10 cellular contexts compared by ENCODE assay signal in genomic region chr2:2229898-2230817, GRCh38.
DNase-seq lines count a peak whose midpoint lies in the region; ATAC-seq and TF ChIP-seq lines count a peak whose summit lies in the region.
"Had no signal": no experiment of that assay in that cellular context is flagged by ENCODE, and none has a peak within 500 bp of the region (broad histone marks: within the 10 kb centered on the region; RNA-seq: fewer than 3 reads in every experiment).

No MANE protein-coding gene starts in this region.

- no peak overlapping the region for H4K12ac ChIP-seq in trophoblast cell (ENCODE audit: low read depth, low read length)

- intact Hi-C loops in colonic mucosa (cut with DNase I) = no loop called here

- no peak for ATAC-seq in GM21825 (IDR thresholded peaks at IDR 0.05; ENCODE audit: unreplicated experiment)
- no peak for ATAC-seq in GM19324 (IDR thresholded peaks at IDR 0.05; ENCODE audit: low FRiP score, unreplicated experiment)

- H3K4me2 ChIP-seq in trophoblast cell (ENCODE audit: low read length) = no peak overlapping the region

- H2BK12ac ChIP-seq in trophoblast cell (ENCODE audit: low read length) = no peak overlapping the region

- H3K4ac ChIP-seq in trophoblast cell (ENCODE audit: low read depth, low read length) = no peak overlapping the region

- H2AFZ ChIP-seq in trophoblast cell (ENCODE audit: insufficient read depth, low read length, poor library complexity) = no peak overlapping the region

- no peak overlapping the region for H2BK5ac ChIP-seq in trophoblast cell (ENCODE audit: low read depth, low read length, poor library complexity)

- H3K9ac ChIP-seq in trophoblast cell (ENCODE audit: low read length) (no peak overlapping the region), colonic mucosa (ENCODE audit: low read depth in 2 of 2, low read length in 2 of 2) (no peak overlapping the region)

- no peaks in the 10 kb centered on the region for H3K36me3 ChIP-seq in trophoblast cell (ENCODE audit: control insufficient read depth in 1 of 2, insufficient read depth in 2 of 2, low read length in 2 of 2)
- H3K36me3 ChIP-seq in colonic mucosa = no peaks in the 10 kb centered on the region
- H3K36me3 ChIP-seq: MG63 had no signal

- no peak overlapping the region for H3K18ac ChIP-seq in trophoblast cell (ENCODE audit: low read length)

- no peaks in the 10 kb centered on the region for H3K4me1 ChIP-seq in trophoblast cell (ENCODE audit: control insufficient read depth in 1 of 2, insufficient read depth in 2 of 2, low read length in 2 of 2)
- H3K4me1 ChIP-seq in colonic mucosa = no peaks in the 10 kb centered on the region

- H2AK5ac ChIP-seq in trophoblast cell (ENCODE audit: low read length) = no peak overlapping the region

- H4K91ac ChIP-seq in trophoblast cell (ENCODE audit: low read depth, low read length) = no peak overlapping the region

- H4K8ac ChIP-seq in trophoblast cell (ENCODE audit: low read depth, low read length) = no peak overlapping the region

- DNase-seq in HT1080 (ENCODE audit: low read depth) (peak; percentile 5), NCI-H524 (lab: John Stamatoyannopoulos, UW) (peak; percentile 48 to 85), dermis blood vessel endothelial cell (peak; percentile 4), pons (ENCODE audit: low spot score) (peak; percentile 45), trophoblast cell (no peak), colonic mucosa (no peak)
- DNase-seq: activated T-cell treated with anti-CD3 and anti-CD28 coated beads, Interleukin-2, amount 50 U/mL, for 24 hours; MG63 had no signal

- H3K23ac ChIP-seq in trophoblast cell (ENCODE audit: low read length) = no peak overlapping the region

- no peak overlapping the region for H3K27ac ChIP-seq in trophoblast cell (ENCODE audit: low read depth, low read length)
- no peak overlapping the region for H3K27ac ChIP-seq in colonic mucosa

- H3K27me3 ChIP-seq in trophoblast cell (ENCODE audit: insufficient read depth, low read length) (no peaks in the 10 kb centered on the region), colonic mucosa (no peaks in the 10 kb centered on the region)
- H3K27me3 ChIP-seq: MG63 had no signal

- WGBS in trophoblast cell (ENCODE audit: extremely low coverage, insufficient coverage, insufficient read length) = no CpG with 5 or more reads among the region's 18 CpGs

- H2BK120ac ChIP-seq in trophoblast cell (ENCODE audit: insufficient read depth, low read length, poor library complexity) = no peak overlapping the region

- H3K14ac ChIP-seq in trophoblast cell (ENCODE audit: low read length) = no peak overlapping the region

- no peaks in the 10 kb centered on the region for H3K79me2 ChIP-seq in trophoblast cell (ENCODE audit: control insufficient read depth, insufficient read depth, low read length, poor library complexity)

- H3K79me1 ChIP-seq in trophoblast cell (ENCODE audit: low read length) = no peaks in the 10 kb centered on the region

- H3K9me3 ChIP-seq in trophoblast cell (ENCODE audit: insufficient read depth, low read depth, low read length) (no peaks in the 10 kb centered on the region), colonic mucosa (no peaks in the 10 kb centered on the region)
- H3K9me3 ChIP-seq: MG63 had no signal

- H3K4me3 ChIP-seq in trophoblast cell (ENCODE audit: low read depth, low read length) (no peak overlapping the region), colonic mucosa (no peak overlapping the region)
- H3K4me3 ChIP-seq: MG63 had no signal

- TF ChIP-seq CTCF in colonic mucosa (IDR thresholded peaks at IDR 0.05) = no peak

Comparison
In these comparisons a context has a peak if more than half of its experiments do, and no peak if none do; other contexts are left out.
1. DNase-seq: peak in HT1080 (single experiment), NCI-H524 (2 of 2), dermis blood vessel endothelial cell (single experiment) and pons (single experiment); none in trophoblast cell (0 of 2) and colonic mucosa (single experiment).